ENCODE assay signal across 20 cellular contexts in genomic region chr1:19044471-19044870, GRCh38.
DNase-seq lines count a peak whose midpoint lies in the region; ATAC-seq and TF ChIP-seq lines count a peak whose summit lies in the region.
"Had no signal": no experiment of that assay in that cellular context is flagged by ENCODE, and none has a peak within 500 bp of the region (broad histone marks: within the 10 kb centered on the region; RNA-seq: fewer than 3 reads in every experiment).

No MANE protein-coding gene starts in this region.

- H3K9me3 Mint-ChIP-seq in GM23338: no peaks in the 10 kb centered on the region
- H3K9me3 Mint-ChIP-seq: CD4-positive, alpha-beta T cell; IgD-negative memory B cell had no signal

- H3K4me1 Mint-ChIP-seq in GM23338: peaks cover 7% of the 10 kb centered on the region; the same call in 1 of the 3 replicates

- H3K4me3 Mint-ChIP-seq in GM23338: no peak overlapping the region
- H3K4me3 Mint-ChIP-seq: CD4-positive, alpha-beta T cell; IgD-negative memory B cell had no signal

- H3K9me3 ChIP-seq in sigmoid colon (no peaks in the 10 kb centered on the region), ascending aorta (no peaks in the 10 kb centered on the region)
- H3K9me3 ChIP-seq: BLaER1 had no signal

- no peaks in the 10 kb centered on the region for H3K9me2 ChIP-seq in GM23338 (ENCODE audit: insufficient read depth)

- no peaks in the 10 kb centered on the region for H3K79me2 ChIP-seq in GM23338 (replicated peaks; ENCODE audit: insufficient read depth)

- peaks cover 5% of the 10 kb centered on the region for H3K27me3 Mint-ChIP-seq in GM23338 (ENCODE audit: insufficient read depth, low read depth, poor library complexity)

- H4K20me1 ChIP-seq in GM23338 (replicated peaks; ENCODE audit: insufficient read depth): no peaks in the 10 kb centered on the region
- H4K20me1 ChIP-seq: BLaER1 had no signal

- H3K27ac ChIP-seq in GM23338 (ENCODE audit: low read depth): no peak overlapping the region
- H3K27ac ChIP-seq in sigmoid colon: no peak overlapping the region
- no peak overlapping the region for H3K27ac ChIP-seq in ascending aorta
- H3K27ac ChIP-seq: BLaER1 had no signal

- no peaks in the 10 kb centered on the region for H3K36me3 Mint-ChIP-seq in GM23338 (ENCODE audit: low read depth)
- H3K36me3 Mint-ChIP-seq: IgD-negative memory B cell had no signal

- no peak for TF ChIP-seq EP300 in sigmoid colon (IDR thresholded peaks at IDR 0.05)

- DNase-seq in GM23338 (ENCODE audit: low spot score) (no peak), H7 (peak; percentile 15), left lobe of liver (ENCODE audit: low spot score) (peak; percentile 41), sigmoid colon (peak; percentile 39), EL (no peak), ascending aorta (ENCODE audit: low spot score in 2 of 2) (no peak)
- DNase-seq: ACHN; CD4-positive, alpha-beta T cell; COR-L47; DMS79; NCI-H1105; NCI-H2029 treated with DMSO at 0.1 percent for 48 hours; NCI-H226; NCI-H524; NCI-H774; NK-92 treated with Interleukin-12 subunit alpha and Interleukin-12 subunit beta, amount 100 ng/mL, for 24 hours had no signal

- ATAC-seq in GM23338 (no peak), left lobe of liver (no peak), HG03460 (IDR thresholded peaks at IDR 0.05; ENCODE audit: unreplicated experiment) (no peak)
- ATAC-seq: Panc1 had no signal

- TF ChIP-seq CTCF in GM23338 (conservative IDR thresholded peaks at IDR 0.05; ENCODE audit: low read depth in 2 of 2) (no peak), sigmoid colon (IDR thresholded peaks at IDR 0.05) (no peak), ascending aorta (IDR thresholded peaks at IDR 0.05) (no peak)

- no peak for TF ChIP-seq POLR2A in sigmoid colon (IDR thresholded peaks at IDR 0.05)

- H3K27me3 ChIP-seq in GM23338 (ENCODE audit: insufficient read depth) (no peaks in the 10 kb centered on the region), H7 (ENCODE audit: control insufficient read depth, insufficient read depth, low read length) (no peaks in the 10 kb centered on the region), sigmoid colon (peaks cover 0 to 20% (median 8%) of the 10 kb centered on the region in 3 donors), ascending aorta (peaks cover 3% of the 10 kb centered on the region)
- H3K27me3 ChIP-seq: BLaER1 had no signal

- peak overlapping the region; percentile 56; the same call in 1 of the 2 replicates for H3K27ac Mint-ChIP-seq in GM23338
- H3K27ac Mint-ChIP-seq: CD4-positive, alpha-beta T cell; IgD-negative memory B cell had no signal

- 77 to 83% methylated on average over 6 of the region's 6 CpGs for WGBS in sigmoid colon, 2 donors

- H3F3A ChIP-seq in GM23338 (replicated peaks; ENCODE audit: low read depth): no peaks in the 10 kb centered on the region

- no peak overlapping the region for H3K4me2 ChIP-seq in GM23338
- H3K4me2 ChIP-seq: BLaER1 had no signal

- H3K4me1 ChIP-seq in GM23338 (ENCODE audit: insufficient read depth): 0 out of 2 replicates have a peak, but pooled peaks cover 6% of the 10 kb centered on the region
- no peaks in the 10 kb centered on the region for H3K4me1 ChIP-seq in sigmoid colon
- no peaks in the 10 kb centered on the region for H3K4me1 ChIP-seq in ascending aorta

- peak overlapping the region; percentile 43; the same call in 1 of the 2 replicates for H2AFZ ChIP-seq in GM23338

- H3K4me3 ChIP-seq in GM23338 (no peak overlapping the region), H7 (ENCODE audit: insufficient read depth, low read depth, low read length) (no peak overlapping the region), sigmoid colon (no peak overlapping the region), ascending aorta (no peak overlapping the region)
- H3K4me3 ChIP-seq: BLaER1 had no signal

- intact Hi-C loops in sigmoid colon (cut with DNase I) (no loop called here), ascending aorta (cut with DNase I) (no loop called here)

- no peaks in the 10 kb centered on the region for H3K36me3 ChIP-seq in GM23338 (ENCODE audit: insufficient read depth)
- no peaks in the 10 kb centered on the region for H3K36me3 ChIP-seq in H7 (replicated peaks; ENCODE audit: control insufficient read depth, insufficient read depth, low read length)
- no peaks in the 10 kb centered on the region for H3K36me3 ChIP-seq in sigmoid colon
- H3K36me3 ChIP-seq in ascending aorta: no peaks in the 10 kb centered on the region
- H3K36me3 ChIP-seq: BLaER1 had no signal

TF ChIP-seq in GM23338, 12 proteins besides CTCF, POLR2A, EP300 and RAD21 (continues in another document):
- TF ChIP-seq EZH2 (IDR thresholded peaks at IDR 0.05; ENCODE audit: low read depth, unreplicated experiment): no peak
- no peak for TF ChIP-seq ZNF331 (CRISPR knock-in tag; IDR thresholded peaks at IDR 0.05; ENCODE audit: low read depth)
- no peak for TF ChIP-seq EZH2phosphoT487 (IDR thresholded peaks at IDR 0.05; ENCODE audit: unreplicated experiment)
- TF ChIP-seq STAT1 (IDR thresholded peaks at IDR 0.05; ENCODE audit: unreplicated experiment): no peak
- no peak for TF ChIP-seq POLR2AphosphoS5 (IDR thresholded peaks at IDR 0.05; ENCODE audit: low read depth)
- TF ChIP-seq JUNB (IDR thresholded peaks at IDR 0.05; ENCODE audit: unreplicated experiment): no peak
- TF ChIP-seq ETS1 (IDR thresholded peaks at IDR 0.05): no peak
- no peak for TF ChIP-seq REST (IDR thresholded peaks at IDR 0.05; ENCODE audit: unreplicated experiment)
- no peak for TF ChIP-seq ZNF114 (CRISPR knock-in tag; IDR thresholded peaks at IDR 0.05)

Comparison
In these comparisons a context has a peak if more than half of its experiments do, and no peak if none do; other contexts are left out.
1. DNase-seq: peak in H7 (single experiment), left lobe of liver (single experiment) and sigmoid colon (single experiment); none in GM23338 (single experiment), EL (single experiment) and ascending aorta (0 of 2).